8 cellular contexts compared by ENCODE assay signal in genomic region chr9:34637356-34638137, GRCh38. TPM values are rescaled to one million over a fixed set of nuclear protein-coding genes. Genes with fewer than 3 reads are reported as not detected.
A peak's percentile ranks its signal among the peaks of the same experiment; 100 is the strongest.
DNase-seq lines count a peak whose midpoint lies in the region; ATAC-seq lines count a peak whose summit lies in the region.

Gene SIGMAR1 (minus strand): TSS chr9:34637787. CDS start chr9:34637697, 90 bp downstream.

- peaks cover 0 to 23% (median 12%) of the 10 kb centered on the region in 11 experiments; a peak in 14 of 22 replicates for H3K36me3 ChIP-seq in BLaER1 treated with 17β-estradiol and CSF1 and Interleukin-3, amounts not matched to agents 10 nM and 100 nM

- peak within 1 kb of the TSS; percentile 76 to 88 (median 82) for H3K27ac ChIP-seq in BLaER1 treated with 17β-estradiol and CSF1 and Interleukin-3, amounts not matched to agents 10 nM and 100 nM

- peak within 1 kb of the TSS; percentile 79 to 92 (median 85) for H3K9ac ChIP-seq in BLaER1 treated with 17β-estradiol and CSF1 and Interleukin-3, amounts not matched to agents 10 nM and 100 nM

- H3K4me2 ChIP-seq in BLaER1 treated with 17β-estradiol and CSF1 and Interleukin-3, amounts not matched to agents 10 nM and 100 nM: peak within 1 kb of the TSS; percentile 87 to 99 (median 97)

- peak; percentile 94 for DNase-seq in NCI-H748 (lab: John Stamatoyannopoulos, UW; ENCODE audit: unreplicated experiment)
- peak; percentile 89 to 91 for DNase-seq in activated CD4-positive, alpha-beta T cell treated with anti-CD3 and anti-CD28 coated beads, Interleukin-2, amount 50 U/mL, for 24 hours (ENCODE audit: low read depth in 1 of 2, low spot score in 1 of 2)
- DNase-seq in dedifferentiated amniotic fluid mesenchymal stem cell (ENCODE audit: extremely low spot score): peak; percentile 88
- DNase-seq in left lobe of liver (ENCODE audit: low spot score): peak; percentile 97
- DNase-seq in stimulated activated CD4-positive, alpha-beta T cell treated with anti-CD3 and anti-CD28 coated beads, Interleukin-2, amount 100 ng/mL, for 24 hours: peak; percentile 94 to 96

- ATAC-seq in GM19351 (IDR thresholded peaks at IDR 0.05; ENCODE audit: unreplicated experiment) (peak; percentile 81), HG03558 (IDR thresholded peaks at IDR 0.05; ENCODE audit: extremely low read depth, unreplicated experiment) (peak; percentile 75), left lobe of liver (peak; percentile 86)

- H3K9me3 ChIP-seq in BLaER1 treated with 17β-estradiol and CSF1 and Interleukin-3, amounts not matched to agents 10 nM and 100 nM (replicated peaks in 1 of 11): no peaks in the 10 kb centered on the region

- H3K27me3 ChIP-seq in BLaER1 treated with 17β-estradiol and CSF1 and Interleukin-3, amounts not matched to agents 10 nM and 100 nM: no peaks in the 10 kb centered on the region

- peaks cover 38 to 53% (median 47%) of the 10 kb centered on the region in 10 experiments for H3K4me1 ChIP-seq in BLaER1 treated with 17β-estradiol and CSF1 and Interleukin-3, amounts not matched to agents 10 nM and 100 nM

- peak within 1 kb of the TSS; percentile 64 to 82 (median 74) for H3K4me3 ChIP-seq in BLaER1 treated with 17β-estradiol and CSF1 and Interleukin-3, amounts not matched to agents 10 nM and 100 nM

- peaks cover 0 to 46% (median 32%) of the 10 kb centered on the region in 11 experiments; a peak in 16 of 22 replicates for H4K20me1 ChIP-seq in BLaER1 treated with 17β-estradiol and CSF1 and Interleukin-3, amounts not matched to agents 10 nM and 100 nM

RNA-seq across cellular contexts. Expression of gene SIGMAR1, which starts in this region (rescaled TPM):
- 139 TPM for total RNA-seq in left lobe of liver

Comparison
In these comparisons a context has a peak if more than half of its experiments do, and no peak if none do; other contexts are left out.
1. Peak in every context shown above with its lines: DNase-seq, ATAC-seq, H3K4me3 ChIP-seq and H3K27ac ChIP-seq.